Comparison of ENCODE assay signal across 23 cellular contexts in the genomic region with DNA sequence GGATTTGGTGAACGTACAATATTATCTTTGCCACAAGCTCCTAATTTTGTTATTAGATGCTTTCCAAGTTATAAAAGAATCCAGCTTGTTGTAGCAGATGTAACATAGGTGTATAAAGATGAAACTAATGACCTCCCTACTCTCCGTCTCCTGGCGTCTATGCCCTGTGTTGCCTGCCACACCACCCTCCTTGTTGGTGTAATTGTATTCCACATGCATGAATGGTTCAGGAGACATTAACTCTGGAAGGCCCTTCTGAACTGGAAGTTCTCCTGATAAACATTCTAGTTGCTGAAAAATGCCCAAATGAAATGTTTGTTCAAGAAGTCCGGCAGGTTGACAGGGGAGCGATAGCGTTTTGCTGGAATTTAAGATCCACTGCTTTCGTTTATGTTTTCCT.
"Had no signal": no experiment of that assay in that cellular context is flagged by ENCODE, and none has a peak within 500 bp of the region (broad histone marks: within the 10 kb centered on the region; RNA-seq: fewer than 3 reads in every experiment).

No MANE protein-coding gene starts in this region.

- H3K36me3 ChIP-seq: cardiac muscle cell, colonic mucosa, ovary, right atrium auricular region, spleen, transverse colon had no signal

- H3K27me3 ChIP-seq: cardiac muscle cell, colonic mucosa, ovary, right atrium auricular region, transverse colon had no signal

- ATAC-seq: activated CD8-positive, alpha-beta T cell treated with anti-CD3 and anti-CD28 coated beads for 36 hours; activated T-cell treated with anti-CD3 and anti-CD28 coated beads, Interleukin-2, amount 50 U/mL, for 4 hours; left cardiac atrium; naive thymus-derived CD4-positive, alpha-beta T cell; psoas muscle; WTC11 had no signal

- H3K9me3 ChIP-seq: colonic mucosa, ovary, psoas muscle, transverse colon had no signal

- DNase-seq: activated CD4-positive, alpha-beta T cell treated with anti-CD3 and anti-CD28 coated beads, Interleukin-2, amount 50 U/mL, for 1 hour; activated CD8-positive, alpha-beta T cell treated with anti-CD3 and anti-CD28 coated beads for 36 hours; activated naive CD4-positive, alpha-beta T cell treated with Interleukin-2 at 50 U/mL for 16 hours; activated T-cell treated with anti-CD3 and anti-CD28 coated beads, Interleukin-2, amount 50 U/mL, for 4 hours; anterior cingulate cortex; cerebellar nuclear complex; colonic mucosa; effector CD8-positive, alpha-beta T cell; islet precursor cell; left cardiac atrium; midbrain; naive thymus-derived CD4-positive, alpha-beta T cell; ovary; psoas muscle; spleen; stimulated activated naive CD4-positive, alpha-beta T cell; T-helper 2 cell; transverse colon had no signal

- FAIRE-seq: frontal cortex, urothelium cell line had no signal

- H3K4me1 ChIP-seq: colonic mucosa, psoas muscle, right atrium auricular region, spleen had no signal

- H3K27ac ChIP-seq: cardiac muscle cell, colonic mucosa, ovary, psoas muscle, right atrium auricular region, spleen, transverse colon had no signal

- H3K4me3 ChIP-seq: cardiac muscle cell, colonic mucosa, ovary, psoas muscle, right atrium auricular region, spleen, transverse colon had no signal
